2 cellular contexts compared by ENCODE assay signal in the genomic region with DNA sequence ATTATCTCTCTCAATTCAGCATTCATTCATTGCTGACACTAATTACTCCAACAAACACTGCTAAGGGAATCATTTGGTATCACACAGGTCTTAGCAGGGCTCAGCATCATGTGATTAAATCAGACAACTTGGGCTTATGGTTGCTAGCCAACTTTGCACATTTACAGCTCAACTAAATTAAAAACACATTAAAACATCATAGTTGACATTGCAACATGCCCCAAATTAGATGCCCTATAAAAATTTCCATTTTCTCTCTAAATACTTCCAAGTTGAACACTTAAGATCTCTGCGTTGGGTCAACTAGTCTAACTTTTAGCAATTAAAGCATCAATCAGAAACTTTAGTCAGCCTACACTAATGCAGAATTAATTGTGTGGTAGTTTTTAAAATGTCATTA.
TF ChIP-seq lines count a peak whose summit lies in the region.

No MANE protein-coding gene starts in this region.

TF ChIP-seq in SK-N-SH treated with all-trans-retinoic acid at 6 μM for 48 hours, 23 proteins besides CTCF, POLR2A, EP300 and RAD21:
- TF ChIP-seq, protein P1, sequence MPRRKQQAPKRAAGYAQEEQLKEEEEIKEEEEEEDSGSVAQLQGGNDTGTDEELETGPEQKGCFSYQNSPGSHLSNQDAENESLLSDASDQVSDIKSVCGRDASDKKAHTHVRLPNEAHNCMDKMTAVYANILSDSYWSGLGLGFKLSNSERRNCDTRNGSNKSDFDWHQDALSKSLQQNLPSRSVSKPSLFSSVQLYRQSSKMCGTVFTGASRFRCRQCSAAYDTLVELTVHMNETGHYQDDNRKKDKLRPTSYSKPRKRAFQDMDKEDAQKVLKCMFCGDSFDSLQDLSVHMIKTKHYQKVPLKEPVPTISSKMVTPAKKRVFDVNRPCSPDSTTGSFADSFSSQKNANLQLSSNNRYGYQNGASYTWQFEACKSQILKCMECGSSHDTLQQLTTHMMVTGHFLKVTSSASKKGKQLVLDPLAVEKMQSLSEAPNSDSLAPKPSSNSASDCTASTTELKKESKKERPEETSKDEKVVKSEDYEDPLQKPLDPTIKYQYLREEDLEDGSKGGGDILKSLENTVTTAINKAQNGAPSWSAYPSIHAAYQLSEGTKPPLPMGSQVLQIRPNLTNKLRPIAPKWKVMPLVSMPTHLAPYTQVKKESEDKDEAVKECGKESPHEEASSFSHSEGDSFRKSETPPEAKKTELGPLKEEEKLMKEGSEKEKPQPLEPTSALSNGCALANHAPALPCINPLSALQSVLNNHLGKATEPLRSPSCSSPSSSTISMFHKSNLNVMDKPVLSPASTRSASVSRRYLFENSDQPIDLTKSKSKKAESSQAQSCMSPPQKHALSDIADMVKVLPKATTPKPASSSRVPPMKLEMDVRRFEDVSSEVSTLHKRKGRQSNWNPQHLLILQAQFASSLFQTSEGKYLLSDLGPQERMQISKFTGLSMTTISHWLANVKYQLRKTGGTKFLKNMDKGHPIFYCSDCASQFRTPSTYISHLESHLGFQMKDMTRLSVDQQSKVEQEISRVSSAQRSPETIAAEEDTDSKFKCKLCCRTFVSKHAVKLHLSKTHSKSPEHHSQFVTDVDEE (CRISPR knock-in tag; IDR thresholded peaks at IDR 0.05): no peak
- no peak for TF ChIP-seq OSR1 (CRISPR knock-in tag; IDR thresholded peaks at IDR 0.05)
- TF ChIP-seq ISL1 (CRISPR knock-in tag; IDR thresholded peaks at IDR 0.05): no peak
- TF ChIP-seq ZFP30 (CRISPR knock-in tag; IDR thresholded peaks at IDR 0.05): no peak
- TF ChIP-seq, protein P2, sequence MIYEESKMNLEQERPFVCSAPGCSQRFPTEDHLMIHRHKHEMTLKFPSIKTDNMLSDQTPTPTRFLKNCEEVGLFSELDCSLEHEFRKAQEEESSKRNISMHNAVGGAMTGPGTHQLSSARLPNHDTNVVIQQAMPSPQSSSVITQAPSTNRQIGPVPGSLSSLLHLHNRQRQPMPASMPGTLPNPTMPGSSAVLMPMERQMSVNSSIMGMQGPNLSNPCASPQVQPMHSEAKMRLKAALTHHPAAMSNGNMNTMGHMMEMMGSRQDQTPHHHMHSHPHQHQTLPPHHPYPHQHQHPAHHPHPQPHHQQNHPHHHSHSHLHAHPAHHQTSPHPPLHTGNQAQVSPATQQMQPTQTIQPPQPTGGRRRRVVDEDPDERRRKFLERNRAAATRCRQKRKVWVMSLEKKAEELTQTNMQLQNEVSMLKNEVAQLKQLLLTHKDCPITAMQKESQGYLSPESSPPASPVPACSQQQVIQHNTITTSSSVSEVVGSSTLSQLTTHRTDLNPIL (CRISPR knock-in tag; IDR thresholded peaks at IDR 0.05; ENCODE audit: low read depth): no peak
- TF ChIP-seq SNAI2 (CRISPR knock-in tag; IDR thresholded peaks at IDR 0.05): no peak
- TF ChIP-seq ZC3H10 (CRISPR knock-in tag; IDR thresholded peaks at IDR 0.05): no peak
- no peak for TF ChIP-seq CSDC2 (CRISPR knock-in tag; IDR thresholded peaks at IDR 0.05)
- no peak for TF ChIP-seq TOX (CRISPR knock-in tag; IDR thresholded peaks at IDR 0.05; ENCODE audit: borderline replicate concordance)

TF ChIP-seq in SK-N-SH, 30 proteins besides CTCF, POLR2A, EP300 and RAD21:
- TF ChIP-seq SIN3A (IDR thresholded peaks at IDR 0.05; ENCODE audit: borderline replicate concordance, low read depth, low read length): no peak
